18 cellular contexts compared by ENCODE assay signal in the genomic region with DNA sequence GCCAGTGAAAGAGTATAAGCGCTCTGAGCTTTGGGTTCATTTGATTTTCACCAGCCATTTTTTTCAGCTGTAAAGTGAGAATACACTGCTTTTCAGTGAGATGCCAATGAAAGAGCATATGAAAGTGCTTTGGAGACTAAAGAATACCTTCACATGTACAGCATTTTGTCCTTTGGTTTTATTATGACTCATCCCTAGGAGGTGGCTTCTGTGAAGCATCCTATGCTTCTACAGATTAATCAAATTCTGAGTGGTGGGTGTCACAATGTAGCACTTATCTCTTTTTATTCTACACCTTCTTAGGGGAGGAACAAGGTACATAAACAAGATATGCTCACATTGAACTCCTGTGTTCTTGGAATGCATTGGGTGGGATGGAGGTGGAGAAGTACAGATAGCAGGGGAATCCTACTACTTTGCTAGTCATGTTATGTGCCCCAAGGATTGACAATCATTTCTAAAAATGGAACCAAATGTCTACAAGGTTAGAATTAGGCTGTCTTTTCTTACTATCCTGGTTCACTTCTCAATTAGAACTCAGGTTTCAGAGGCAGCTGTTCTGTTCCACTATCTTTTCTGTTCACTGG. TPM values are rescaled to one million over a fixed set of nuclear protein-coding genes. Genes with fewer than 3 reads are reported as not detected.
A peak's percentile ranks its signal among the peaks of the same experiment; 100 is the strongest.
DNase-seq lines count a peak whose midpoint lies in the region; ATAC-seq, FAIRE-seq and TF ChIP-seq lines count a peak whose summit lies in the region.
"Had no signal": no experiment of that assay in that cellular context is flagged by ENCODE, and none has a peak within 500 bp of the region (broad histone marks: within the 10 kb centered on the region; RNA-seq: fewer than 3 reads in every experiment).

No MANE protein-coding gene starts in this region.

- H2BK20ac ChIP-seq in H1 (ENCODE audit: low read length): no peak overlapping the region

- peaks cover 0 to 28% of the 10 kb centered on the region in 2 experiments; a peak in 2 of 4 replicates for H3K79me2 ChIP-seq in H1 (ENCODE audit: control insufficient read depth in 1 of 2, insufficient read depth in 2 of 2, low read length in 2 of 2)

- H3K4me1 ChIP-seq in H1 (replicated peaks in 1 of 4; ENCODE audit: control insufficient read depth in 3 of 4, insufficient read depth in 4 of 4, low read length in 3 of 4) (peaks cover 0 to 4% (median 0%) of the 10 kb centered on the region in 4 experiments; a peak in 1 of 7 replicates), ascending aorta (peaks cover 4 to 13% of the 10 kb centered on the region in 2 donors)

- H3K23ac ChIP-seq in H1 (ENCODE audit: insufficient read length): no peak overlapping the region

- no peaks in the 10 kb centered on the region for H3K23me2 ChIP-seq in H1 (ENCODE audit: low read depth, low read length)

- H3K27me3 ChIP-seq in H1 (replicated peaks in 1 of 4; ENCODE audit: control insufficient read depth in 3 of 4, extremely low read depth in 1 of 4, insufficient read depth in 3 of 4, low read length in 3 of 4) (no peaks in the 10 kb centered on the region), ascending aorta (no peaks in the 10 kb centered on the region)
- H3K27me3 ChIP-seq: BLaER1 treated with 17β-estradiol and CSF1 and Interleukin-3, amounts not matched to agents 10 nM and 100 nM had no signal

- no peak for TF ChIP-seq RAD21 in H1 (IDR thresholded peaks at IDR 0.05 in 1 of 2, conservative IDR thresholded peaks at IDR 0.05 in 1 of 2; ENCODE audit: low read depth in 2 of 2, low read length in 2 of 2)

- H3K36me3 ChIP-seq in H1 (ENCODE audit: control insufficient read depth in 2 of 4, insufficient read depth in 4 of 4, low read length in 3 of 4): no peaks in the 10 kb centered on the region; a peak in 1 of 8 replicates
- H3K36me3 ChIP-seq in ascending aorta: peaks cover 6 to 10% of the 10 kb centered on the region in 2 donors

- no peak overlapping the region for H3K9ac ChIP-seq in H1 (replicated peaks in 1 of 4; ENCODE audit: extremely low read depth in 1 of 4, low read depth in 3 of 4, low read length in 3 of 4)
- H3K9ac ChIP-seq: BLaER1 treated with 17β-estradiol and CSF1 and Interleukin-3, amounts not matched to agents 10 nM and 100 nM had no signal

- H2BK12ac ChIP-seq in H1 (ENCODE audit: low read depth, low read length): no peak overlapping the region

- H3K14ac ChIP-seq in H1 (ENCODE audit: insufficient read length): no peak overlapping the region

- peak; percentile 67 for FAIRE-seq in GM12891 (lab: Jason Lieb, UNC)
- FAIRE-seq in H1 (lab: Jason Lieb, UNC): no peak
- FAIRE-seq: astrocyte, RCC 7860 had no signal

- no peak overlapping the region for H4K8ac ChIP-seq in H1 (ENCODE audit: extremely low read depth, insufficient read depth, low read length)

- H3K4ac ChIP-seq in H1 (replicated peaks; ENCODE audit: insufficient read length, low read depth, low read length): peak overlapping the region; percentile 25

- H3K79me1 ChIP-seq in H1 (ENCODE audit: low read depth, low read length): 0 out of 2 replicates have a peak, but pooled peaks cover 2% of the 10 kb centered on the region

- DNase-seq in GM12891 (ENCODE audit: insufficient read length, low spot score) (no peak), H1 (ENCODE audit: low read depth in 1 of 2, low spot score in 2 of 2) (no peak), NCI-H82 (lab: John Stamatoyannopoulos, UW) (no peak), ascending aorta (ENCODE audit: low spot score in 2 of 2) (no peak)
- DNase-seq in stimulated activated CD4-positive, alpha-beta T cell treated with anti-CD3 and anti-CD28 coated beads, Interleukin-4, amount 100 ng/mL, for 24 hours: no peak
- DNase-seq: activated B cell treated with CpG ODN at 0.5 μM for 24 hours, DND-41, KG1, NCI-H1694 treated with DMSO at 0.1 percent for 48 hours, NCI-H526, retina had no signal

- TF ChIP-seq POLR2A in GM12891 (IDR thresholded peaks at IDR 0.05; ENCODE audit: low read depth, low read length) (no peak), H1 (IDR thresholded peaks at IDR 0.05; ENCODE audit: control extremely low read depth in 1 of 2, low read depth in 2 of 2, low read length in 2 of 2) (no peak)

- no peak overlapping the region for H2BK5ac ChIP-seq in H1 (ENCODE audit: low read depth, low read length)

- intact Hi-C loops in ascending aorta (cut with DNase I): no loop called here

- POLR2A ChIA-PET in H1 (lab: Charles Lee; ENCODE audit: partially characterized antibody): interaction anchor here (1.5 kb wide), 1 partner anchor 17 kb away, joined by 4 read pairs; no protein-coding TSS in a partner anchor

- TF ChIP-seq CTCF in H1 (IDR thresholded peaks at IDR 0.05; ENCODE audit: control extremely low read depth in 1 of 3, insufficient read depth in 1 of 3, low read depth in 1 of 3, low read length in 3 of 3) (no peak), ascending aorta (IDR thresholded peaks at IDR 0.05) (no peak)

- no peak overlapping the region for H2AK5ac ChIP-seq in H1 (ENCODE audit: low read depth, low read length)

- no peak overlapping the region for H3K27ac ChIP-seq in H1 (ENCODE audit: low read depth, low read length)
- no peak overlapping the region for H3K27ac ChIP-seq in ascending aorta

- no peak overlapping the region for H4K5ac ChIP-seq in H1 (ENCODE audit: insufficient read length, low read depth, low read length)

- 94% methylated on average over 1 of the region's 1 CpG; no CpG with 5 or more reads in 1 of the 2 experiments for WGBS in H1 (ENCODE audit: extremely low coverage in 1 of 2, insufficient coverage in 1 of 2, insufficient read length in 1 of 2, insufficient replicate concordance in 2 of 2, low coverage in 1 of 2, low lambda C conversion rate in 2 of 2, missing lambda C conversion rate in 1 of 2), 2 experiments

- CTCF ChIA-PET in H1 (lab: Charles Lee; ENCODE audit: partially characterized antibody): no interaction called here

- no peak overlapping the region for H2BK15ac ChIP-seq in H1 (ENCODE audit: low read length)

- H3K4me2 ChIP-seq in H1 (ENCODE audit: insufficient read depth in 1 of 2, low read depth in 2 of 2, low read length in 2 of 2): no peak overlapping the region

- ATAC-seq in GM18909 (IDR thresholded peaks at IDR 0.05; ENCODE audit: poor library complexity, unreplicated experiment) (peak; percentile 40), HG03139 (IDR thresholded peaks at IDR 0.05; ENCODE audit: unreplicated experiment) (peak; percentile 41), GM18498 (IDR thresholded peaks at IDR 0.05; ENCODE audit: unreplicated experiment) (no peak)
- ATAC-seq: esophagus mucosa had no signal

- H3K4me3 ChIP-seq in H1 (ENCODE audit: extremely low read depth in 1 of 4, insufficient read depth in 2 of 4, low read depth in 3 of 4, low read length in 4 of 4): no peak overlapping the region
- no peak overlapping the region for H3K4me3 ChIP-seq in ascending aorta
- H3K4me3 ChIP-seq: BLaER1 treated with 17β-estradiol and CSF1 and Interleukin-3, amounts not matched to agents 10 nM and 100 nM had no signal

- no peak overlapping the region for H4K91ac ChIP-seq in H1 (replicated peaks; ENCODE audit: insufficient read length, low read length)

- H3K56ac ChIP-seq in H1 (replicated peaks; ENCODE audit: insufficient read length, low read depth, low read length): no peak overlapping the region

- H4K20me1 ChIP-seq in H1 (replicated peaks in 1 of 2; ENCODE audit: control insufficient read depth in 1 of 2, insufficient read depth in 2 of 2, low read length in 2 of 2): peaks cover 0 to 2% of the 10 kb centered on the region in 2 experiments

- H3K9me3 ChIP-seq in H1 (ENCODE audit: insufficient read depth in 2 of 2, low read depth in 1 of 2, low read length in 1 of 2): no peaks in the 10 kb centered on the region
- H3K9me3 ChIP-seq in ascending aorta: no peaks in the 10 kb centered on the region
- H3K9me3 ChIP-seq: BLaER1 treated with 17β-estradiol and CSF1 and Interleukin-3, amounts not matched to agents 10 nM and 100 nM had no signal

- H2AFZ ChIP-seq in H1 (ENCODE audit: low read length): no peak overlapping the region

- no peak overlapping the region for H3K18ac ChIP-seq in H1 (ENCODE audit: extremely low read depth, low read length)

- H2BK120ac ChIP-seq in H1 (replicated peaks; ENCODE audit: low read depth, low read length): no peak overlapping the region

- no peak for TF ChIP-seq EP300 in H1 (IDR thresholded peaks at IDR 0.05; ENCODE audit: borderline replicate concordance in 1 of 2, low read depth in 2 of 2, low read length in 2 of 2)

TF ChIP-seq in GM12891, 5 proteins besides CTCF, POLR2A, EP300 and RAD21:
- TF ChIP-seq POLR2AphosphoS5 (IDR thresholded peaks at IDR 0.05; ENCODE audit: low read depth, low read length): no peak
- TF ChIP-seq PAX5 (IDR thresholded peaks at IDR 0.05; ENCODE audit: insufficient read depth, low read length, severe bottlenecking): no peak
- TF ChIP-seq TAF1 (IDR thresholded peaks at IDR 0.05; ENCODE audit: low read depth, low read length): no peak
- no peak for TF ChIP-seq SPI1 (IDR thresholded peaks at IDR 0.05; ENCODE audit: low read depth, low read length)
- TF ChIP-seq POU2F2 (IDR thresholded peaks at IDR 0.05; ENCODE audit: low read depth, low read length): no peak

TF ChIP-seq in H1, 55 proteins besides CTCF, POLR2A, EP300 and RAD21 (continues in another document):
- no peak for TF ChIP-seq CBX5 (IDR thresholded peaks at IDR 0.05; ENCODE audit: low read depth, low read length)
- TF ChIP-seq, protein P1, sequence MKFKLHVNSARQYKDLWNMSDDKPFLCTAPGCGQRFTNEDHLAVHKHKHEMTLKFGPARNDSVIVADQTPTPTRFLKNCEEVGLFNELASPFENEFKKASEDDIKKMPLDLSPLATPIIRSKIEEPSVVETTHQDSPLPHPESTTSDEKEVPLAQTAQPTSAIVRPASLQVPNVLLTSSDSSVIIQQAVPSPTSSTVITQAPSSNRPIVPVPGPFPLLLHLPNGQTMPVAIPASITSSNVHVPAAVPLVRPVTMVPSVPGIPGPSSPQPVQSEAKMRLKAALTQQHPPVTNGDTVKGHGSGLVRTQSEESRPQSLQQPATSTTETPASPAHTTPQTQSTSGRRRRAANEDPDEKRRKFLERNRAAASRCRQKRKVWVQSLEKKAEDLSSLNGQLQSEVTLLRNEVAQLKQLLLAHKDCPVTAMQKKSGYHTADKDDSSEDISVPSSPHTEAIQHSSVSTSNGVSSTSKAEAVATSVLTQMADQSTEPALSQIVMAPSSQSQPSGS (IDR thresholded peaks at IDR 0.05; ENCODE audit: low read length): no peak
- no peak for TF ChIP-seq BACH1 (IDR thresholded peaks at IDR 0.05; ENCODE audit: low read length)
- TF ChIP-seq TBP (IDR thresholded peaks at IDR 0.05; ENCODE audit: low read depth, low read length): no peak

RNA-seq across cellular contexts. Expression of a gene that starts 18.7 kb away (rescaled TPM):
- 21.5 TPM for polyA plus RNA-seq in GM12891 (2012; ENCODE audit: low read depth, missing spikeins)
- 34.4 and 34.7 TPM in 2 replicates for total RNA-seq in H1 (2021; fragmentation: NEBNext Ultra II Directional; extraction: Animal tissue kit (Norgen Biotek cat#: 25700))
- polyA plus RNA-seq in H1 (2011; rRNA removed): 13.9 and 14.1 TPM in 2 replicates
- 29.6 TPM for polyA plus RNA-seq in H1 (2011; cell fraction: cytosol; rRNA removed)
- polyA plus RNA-seq in H1 (2011; cell fraction: nucleus; rRNA removed): 35.9 TPM
- 20.4 to 29.5 TPM (median 24.0 TPM) in 4 replicates for polyA plus RNA-seq in H1 (2012, experiment 1 of 2)
- 1.2 TPM for polyA plus RNA-seq in H1 (2012, experiment 2 of 2)
- polyA plus RNA-seq in H1 (2013, experiment 1 of 2): 13.5 TPM
- 13.6 TPM for polyA plus RNA-seq in H1 (2013, experiment 2 of 2)
- 42.9 and 90.1 TPM in 2 replicates for polyA minus RNA-seq in H1 (2011; rRNA and poly(A)+ RNA removed)
- polyA minus RNA-seq in H1 (2011; cell fraction: cytosol; rRNA and poly(A)+ RNA removed): 18.3 TPM
- polyA minus RNA-seq in H1 (2011; cell fraction: nucleus; rRNA and poly(A)+ RNA removed): 20.7 TPM
- total RNA-seq in ascending aorta: 6.1 TPM
